In the genomic region with DNA sequence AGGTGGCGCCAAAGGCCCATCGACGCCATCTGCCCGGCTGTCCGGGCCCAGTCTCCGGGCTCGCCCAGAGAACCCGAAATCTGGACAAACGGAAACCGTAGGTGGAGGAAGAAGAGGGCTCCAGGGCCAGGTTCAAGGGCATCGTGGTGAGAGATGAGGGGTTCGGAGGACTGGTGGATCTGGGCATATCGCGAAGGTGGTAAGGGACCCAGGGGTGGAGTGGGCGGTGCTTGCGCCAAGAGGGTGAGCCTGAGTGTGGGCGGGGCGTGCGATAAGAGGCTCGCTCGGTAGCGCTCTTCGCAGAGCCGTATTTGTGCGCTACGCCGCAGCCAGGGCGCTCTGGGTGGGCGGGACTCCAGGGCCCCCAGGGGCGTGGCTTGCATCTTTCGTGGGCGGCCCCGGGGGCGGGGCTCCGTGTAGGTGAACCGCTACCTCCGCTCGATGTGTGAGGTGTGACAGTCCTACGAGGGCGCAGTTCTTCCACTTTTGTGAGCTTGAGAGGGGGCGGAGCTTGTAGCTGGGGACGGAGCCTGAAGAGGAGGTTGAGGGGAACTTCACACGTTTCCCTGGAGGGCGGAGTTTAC, we compare ENCODE assay signal across 8 cellular contexts. TPM values are rescaled to one million over a fixed set of nuclear protein-coding genes. Genes with fewer than 3 reads are reported as not detected.
DNase-seq lines count a peak whose midpoint lies in the region; ATAC-seq and TF ChIP-seq lines count a peak whose summit lies in the region.

No MANE protein-coding gene starts in this region.

- peaks cover 9 to 16% (median 10%) of the 10 kb centered on the region in 3 donors for H3K27me3 Mint-ChIP-seq in immature natural killer cell (ENCODE audit: low read depth in 3 of 3)

- H3K4me1 ChIP-seq in breast epithelium, result peaks cover 0 to 6% of the 10 kb centered on the region in 2 donors
- H3K4me1 ChIP-seq in smooth muscle cell (ENCODE audit: low read depth), result peaks cover 29% of the 10 kb centered on the region

- TF ChIP-seq CTCF in VCaP (conservative IDR thresholded peaks at IDR 0.05) (peak; percentile 47), breast epithelium (IDR thresholded peaks at IDR 0.05) (peak; percentile 44 to 92 (median 91)), smooth muscle cell (IDR thresholded peaks at IDR 0.05; ENCODE audit: borderline replicate concordance, insufficient read depth, poor library complexity, severe bottlenecking) (peak; percentile 90)

- H3K9me3 ChIP-seq in breast epithelium (no peaks in the 10 kb centered on the region), smooth muscle cell (replicated peaks; ENCODE audit: low read depth) (no peaks in the 10 kb centered on the region)

- no peaks in the 10 kb centered on the region for H3K9me3 Mint-ChIP-seq in immature natural killer cell

- H3K27ac Mint-ChIP-seq in immature natural killer cell, result peak overlapping the region; percentile 88 to 98 (median 98)

- H3K9ac ChIP-seq in smooth muscle cell (ENCODE audit: low read depth), result no peak overlapping the region

- ATAC-seq in GM18870 (IDR thresholded peaks at IDR 0.05; ENCODE audit: unreplicated experiment), result peak; percentile 65
- peak; percentile 57 for ATAC-seq in HG03108 (IDR thresholded peaks at IDR 0.05; ENCODE audit: unreplicated experiment)

- peaks cover 11 to 13% of the 10 kb centered on the region in 2 donors for H3K4me1 Mint-ChIP-seq in immature natural killer cell

- H3K79me2 ChIP-seq in smooth muscle cell (ENCODE audit: low read depth), result peaks cover 28% of the 10 kb centered on the region

- no peak overlapping the region for H2AFZ ChIP-seq in smooth muscle cell (ENCODE audit: low read depth)

- peaks cover 4% of the 10 kb centered on the region for H4K20me1 ChIP-seq in smooth muscle cell (ENCODE audit: low read depth)

- intact Hi-C loops in breast epithelium (cut with DNase I; ENCODE audit: low total_unique reads), result no loop called here

- peak overlapping the region; percentile 73 for H3K4me2 ChIP-seq in smooth muscle cell

- H3F3A ChIP-seq in smooth muscle cell (ENCODE audit: low read depth), result peaks cover 28% of the 10 kb centered on the region

- no peaks in the 10 kb centered on the region for H3K36me3 Mint-ChIP-seq in immature natural killer cell

- H3K4me3 ChIP-seq in breast epithelium (peak overlapping the region; percentile 53 to 77 (median 64)), smooth muscle cell (peak overlapping the region; percentile 47)

- in situ Hi-C loops in ACHN (cut with HindIII; ENCODE audit: low pct_ligation_motif_present, low pct_unique_long_range_greater_than_20kb, low sequenced_read_pairs), result no loop called here

- no peak for TF ChIP-seq POLR2A in breast epithelium (IDR thresholded peaks at IDR 0.05)

- H3K4me3 Mint-ChIP-seq in immature natural killer cell, result peak overlapping the region; percentile 88 to 96 (median 94)

- H3K36me3 ChIP-seq in breast epithelium (no peaks in the 10 kb centered on the region), smooth muscle cell (ENCODE audit: low read depth) (no peaks in the 10 kb centered on the region)

- H3K27me3 ChIP-seq in breast epithelium (peaks cover 3% of the 10 kb centered on the region in 2 donors), smooth muscle cell (ENCODE audit: low read depth) (no peaks in the 10 kb centered on the region)

- peak; percentile 91 for DNase-seq in ACHN
- peak; percentile 98 for DNase-seq in NCI-H2171 (lab: John Stamatoyannopoulos, UW)
- DNase-seq in breast epithelium (ENCODE audit: low spot score in 2 of 2), result peak; percentile 77 to 92
- DNase-seq in immature natural killer cell, result peak; percentile 96 to 97 (median 96)
- peak; percentile 96 for DNase-seq in smooth muscle cell (lab: John Stamatoyannopoulos, UW; ENCODE audit: unreplicated experiment)

- WGBS in smooth muscle cell (ENCODE audit: low lambda C conversion rate), result under 1% methylated on average over 41 of the region's 44 CpGs

- H3K27ac ChIP-seq in VCaP (peak overlapping the region; percentile 69), breast epithelium (peak overlapping the region; percentile 83 to 95), smooth muscle cell (ENCODE audit: low read depth) (peak overlapping the region; percentile 9)

RNA-seq across cellular contexts. Expression of a gene that starts 4.8 kb away (rescaled TPM):
- total RNA-seq in breast epithelium (10 to 100 TPM; 17.3 to 69.1 (median 24.9) TPM), smooth muscle cell (29.0 and 35.5 TPM in 2 replicates)
- polyA plus RNA-seq in immature natural killer cell (not detected), smooth muscle cell (196 and 287 TPM in 2 replicates)

RNA-seq across cellular contexts. Expression of a gene that starts 20.4 kb away (rescaled TPM):
- 1 to 10 TPM in 1 of 3 donors, under 1 TPM in 2; 0.16 to 1.6 (median 0.33) TPM for total RNA-seq in breast epithelium
- polyA plus RNA-seq in immature natural killer cell, result not detected
- total RNA-seq in smooth muscle cell, result 0.18 TPM in 1 of 2 replicates, not detected in the other
- polyA plus RNA-seq in smooth muscle cell, result 0.13 and 0.64 TPM in 2 replicates

RNA-seq across cellular contexts. Expression of a gene that starts 23.1 kb away (rescaled TPM):
- total RNA-seq in breast epithelium (10 to 100 TPM; 56.8 to 61.4 (median 57.7) TPM), smooth muscle cell (110 and 195 TPM in 2 replicates)
- polyA plus RNA-seq in immature natural killer cell (10 to 100 TPM; 55.7 to 85.2 (median 62.1) TPM), smooth muscle cell (320 and 365 TPM in 2 replicates)

RNA-seq across cellular contexts. Expression of a gene that starts 24.2 kb away (rescaled TPM):
- total RNA-seq in breast epithelium (1 to 10 TPM; 3.2 to 6.6 (median 5.2) TPM), smooth muscle cell (7.5 and 18.0 TPM in 2 replicates)
- polyA plus RNA-seq in immature natural killer cell (under 1 TPM in 2 of 3 donors, not detected in 1; 0.17 to 0.20 TPM), smooth muscle cell (15.3 and 18.3 TPM in 2 replicates)

RNA-seq across cellular contexts. Expression of a gene that starts 32.8 kb away (rescaled TPM):
- total RNA-seq in breast epithelium, result 10 to 100 TPM; 52.0 to 61.6 (median 54.3) TPM
- polyA plus RNA-seq in immature natural killer cell, result 10 to 100 TPM; 69.3 to 79.8 (median 76.3) TPM
- 22.7 and 23.8 TPM in 2 replicates for total RNA-seq in smooth muscle cell
- polyA plus RNA-seq in smooth muscle cell, result 44.2 and 56.7 TPM in 2 replicates

Comparison
In these comparisons a context has a peak if more than half of its experiments do, and no peak if none do; other contexts are left out.
1. Peak in every context shown above with its lines: DNase-seq, ATAC-seq, H3K4me3 ChIP-seq and H3K27ac ChIP-seq.
2. H3K27ac ChIP-seq: peak in every context shown above with its lines; median percentile 89 in breast epithelium; 69 in VCaP; 9 in smooth muscle cell.